Comparison of ENCODE assay signal across 22 cellular contexts in genomic region chr12:123258593-123258992, GRCh38. TPM values are rescaled to one million over a fixed set of nuclear protein-coding genes. Genes with fewer than 3 reads are reported as not detected.
DNase-seq lines count a peak whose midpoint lies in the region; ATAC-seq, FAIRE-seq and TF ChIP-seq lines count a peak whose summit lies in the region.
"Had no signal": no experiment of that assay in that cellular context is flagged by ENCODE, and none has a peak within 500 bp of the region (broad histone marks: within the 10 kb centered on the region; RNA-seq: fewer than 3 reads in every experiment).

No MANE protein-coding gene starts in this region.

- H3K4me1 ChIP-seq in GM23338 (ENCODE audit: insufficient read depth) (no peaks in the 10 kb centered on the region), K562 (replicated peaks in 1 of 2; ENCODE audit: control insufficient read depth in 2 of 2, insufficient read depth in 2 of 2, low read length in 2 of 2) (peaks cover 0 to 5% of the 10 kb centered on the region in 2 experiments; a peak in 3 of 5 replicates), prostate gland (replicated peaks) (peaks cover 13% of the 10 kb centered on the region)

- FAIRE-seq in K562 (lab: Jason Lieb, UNC) = no peak
- FAIRE-seq: A549, GM12892 had no signal

- CTCF ChIA-PET in K562 (lab: Yijun Ruan, JAX; ENCODE audit: low intra/inter-chr PET ratio) = no interaction called here

- H3F3A ChIP-seq in GM23338 (replicated peaks; ENCODE audit: low read depth) = peaks cover 33% of the 10 kb centered on the region; the same call in 1 of the 2 replicates

- H3K36me3 ChIP-seq in GM23338 (ENCODE audit: insufficient read depth) (peaks cover 45% of the 10 kb centered on the region), K562 (ENCODE audit: control insufficient read depth, insufficient read depth, low read length) (peaks cover 85% of the 10 kb centered on the region), prostate gland (no peaks in the 10 kb centered on the region)

- peaks cover 16% of the 10 kb centered on the region for H3K4me1 Mint-ChIP-seq in GM23338

- H3K36me3 Mint-ChIP-seq in GM23338 (ENCODE audit: low read depth) = peaks cover 90% of the 10 kb centered on the region

- POLR2A ChIA-PET in K562 (lab: Yijun Ruan, JAX) = interaction anchor here (0.7 to 1.3 kb wide), 5 partner anchors 9 to 397 kb away, joined by 3 to 4 read pairs (median 3); no protein-coding TSS in a partner anchor

- H3K4me3 ChIP-seq in GM23338 = no peak overlapping the region
- H3K4me3 ChIP-seq in K562 = no peak overlapping the region
- H3K4me3 ChIP-seq in prostate gland = no peak overlapping the region
- H3K4me3 ChIP-seq: A549, GM23248, PC-9 had no signal

- no peak overlapping the region for H3K4me2 ChIP-seq in GM23338
- H3K4me2 ChIP-seq in K562 (ENCODE audit: insufficient read depth, low read length) = no peak overlapping the region
- H3K4me2 ChIP-seq: A549, PC-9, SK-N-SH had no signal

- in situ Hi-C loops in K562 (cut with MboI) = no loop called here
- in situ Hi-C loops in ACHN (cut with HindIII; ENCODE audit: low pct_ligation_motif_present, low pct_unique_long_range_greater_than_20kb, low sequenced_read_pairs) = no loop called here

- H3K4me3 Mint-ChIP-seq in GM23338 = no peak overlapping the region
- H3K4me3 Mint-ChIP-seq: CD8-positive, alpha-beta T cell had no signal

- TF ChIP-seq CTCF in GM23338 (conservative IDR thresholded peaks at IDR 0.05; ENCODE audit: low read depth in 2 of 2) = no peak
- no peak for TF ChIP-seq CTCF in K562 (IDR thresholded peaks at IDR 0.05 in 2 of 3, conservative IDR thresholded peaks at IDR 0.05 in 1 of 3; ENCODE audit: insufficient read depth in 2 of 3, low read depth in 1 of 3, low read length in 3 of 3)
- TF ChIP-seq CTCF in prostate gland (IDR thresholded peaks at IDR 0.05) = no peak

- TF ChIP-seq RAD21 in K562 (CRISPR knock-in tag; conservative IDR thresholded peaks at IDR 0.05 in 1 of 2, IDR thresholded peaks at IDR 0.05 in 1 of 2) = no peak

- H2AFZ ChIP-seq in GM23338 (no peak overlapping the region), K562 (ENCODE audit: low read depth, low read length) (no peak overlapping the region)
- H2AFZ ChIP-seq: GM23248, PC-9 had no signal

- 0 out of 4 replicates have a peak overlapping the region, but pooled peaks of 1 of the 2 experiments have one; percentile 29 for H3K9ac ChIP-seq in K562 (ENCODE audit: insufficient read depth in 1 of 2, low read depth in 2 of 2, low read length in 2 of 2)
- H3K9ac ChIP-seq: GM23248, SK-N-SH had no signal

- H3K9me3 Mint-ChIP-seq in GM23338 = peaks cover 4% of the 10 kb centered on the region; the same call in 2 of the 3 replicates
- H3K9me3 Mint-ChIP-seq: CD8-positive, alpha-beta T cell had no signal

- 45% methylated on average over 4 of the region's 4 CpGs for WGBS in K562 (ENCODE audit: insufficient coverage, low coverage, missing lambda C conversion rate)
- 52% methylated on average over 4 of the region's 4 CpGs for WGBS in prostate gland

- DNase-seq in activated effector memory CD4-positive, alpha-beta T cell treated with anti-CD3 and anti-CD28 coated beads, Interleukin-2, amount 50 U/mL, for 16 hours = peak; percentile 13
- no peak for DNase-seq in activated effector memory CD4-positive, alpha-beta T cell treated with Interleukin-2 at 50 U/mL for 16 hours
- DNase-seq in GM23338 (ENCODE audit: low spot score) (no peak), K562 (ENCODE audit: extremely low read depth in 1 of 4, low spot score in 3 of 4) (no peak), prostate gland (ENCODE audit: low spot score) (no peak), ACHN (no peak)
- DNase-seq: Calu3; CD8-positive, alpha-beta T cell; DMS153; GM23248; Kasumi-1; NCI-H1417 treated with DMSO at 0.1 percent for 48 hours; NCI-H187 treated with DMSO at 0.1 percent for 48 hours; NCI-H510A; NCI-H748 treated with DMSO at 0.1 percent for 48 hours; PC-9; SIG-M5; SK-N-SH had no signal

- ATAC-seq in GM23338 = no peak
- peak; percentile 57 for ATAC-seq in K562
- no peak for ATAC-seq in GM19397 (IDR thresholded peaks at IDR 0.05; ENCODE audit: unreplicated experiment)
- ATAC-seq in HG02852 (IDR thresholded peaks at IDR 0.05; ENCODE audit: unreplicated experiment) = no peak
- ATAC-seq: CD8-positive, alpha-beta T cell had no signal

- no peak overlapping the region for H3K27ac Mint-ChIP-seq in GM23338

- TF ChIP-seq EP300 in K562 (IDR thresholded peaks at IDR 0.05; ENCODE audit: low read length) = no peak

- no peaks in the 10 kb centered on the region for H3K9me1 ChIP-seq in K562 (ENCODE audit: control insufficient read depth, insufficient read depth, low read length)

- no TSS peak for BruUV-seq in K562 (replicated peaks; lab: Mats Ljungman, UMichigan)

- H3K9me3 ChIP-seq in K562 (replicated peaks; ENCODE audit: control insufficient read depth, insufficient read depth, low read depth, low read length) (no peaks in the 10 kb centered on the region), prostate gland (no peaks in the 10 kb centered on the region)
- H3K9me3 ChIP-seq: A549, SK-N-SH had no signal

- H3K27me3 ChIP-seq in GM23338 (ENCODE audit: insufficient read depth) (no peaks in the 10 kb centered on the region), K562 (ENCODE audit: control insufficient read depth in 2 of 2, insufficient read depth in 2 of 2, low read length in 2 of 2) (no peaks in the 10 kb centered on the region), prostate gland (replicated peaks; ENCODE audit: insufficient read depth) (no peaks in the 10 kb centered on the region)

- intact Hi-C loops in K562 (cut with micrococcal nuclease) = no loop called here
- intact Hi-C loops in prostate gland (cut with DNase I) = no loop called here

- H3K79me2 ChIP-seq in GM23338 (replicated peaks; ENCODE audit: insufficient read depth) = peaks cover 20% of the 10 kb centered on the region
- H3K79me2 ChIP-seq in K562 (ENCODE audit: control insufficient read depth, insufficient read depth, low read length) = peaks cover 7% of the 10 kb centered on the region; the same call in 2 of the 3 replicates

- H3K9me2 ChIP-seq in GM23338 (ENCODE audit: insufficient read depth) = no peaks in the 10 kb centered on the region
- H3K9me2 ChIP-seq: SK-N-SH had no signal

- H3K27ac ChIP-seq in GM23338 (ENCODE audit: low read depth) = peak overlapping the region; percentile 69; the same call in 1 of the 2 replicates
- no peak overlapping the region for H3K27ac ChIP-seq in K562 (ENCODE audit: extremely low read depth, low read depth, low read length)
- H3K27ac ChIP-seq in prostate gland = peak overlapping the region; percentile 69 to 74
- H3K27ac ChIP-seq: A549, GM23248, PC-9 had no signal

- peaks cover 20% of the 10 kb centered on the region for H4K20me1 ChIP-seq in GM23338 (replicated peaks; ENCODE audit: insufficient read depth)
- peaks cover under 1% of the 10 kb centered on the region; the same call in 1 of the 2 replicates for H4K20me1 ChIP-seq in K562 (replicated peaks; ENCODE audit: control insufficient read depth, insufficient read depth, low read length)

- TF ChIP-seq POLR2A in K562 (conservative IDR thresholded peaks at IDR 0.05) = no peak
- no peak for TF ChIP-seq POLR2A in prostate gland (IDR thresholded peaks at IDR 0.05)

- H3K27me3 Mint-ChIP-seq in GM23338 (ENCODE audit: insufficient read depth, low read depth, poor library complexity) = peaks cover 3% of the 10 kb centered on the region

RNA-seq across cellular contexts. Expression of gene CDK2AP1, which starts 13.1 kb away (rescaled TPM):
- 240 and 244 TPM in 2 replicates for total RNA-seq in GM23338 (2014; rRNA removed; shearing (Covaris generic))
- polyA plus RNA-seq in GM23338 (2016; fragmentation: Nextera tagmentation; extraction: Ambion mirVana) (207 and 232 TPM in 2 replicates), K562 (2011; rRNA removed) (75.3 and 130 TPM in 2 replicates), K562 (2014; fragmentation: Illumina TruSeq; extraction: Trizol) (86.2 and 99.9 TPM in 2 replicates), K562 (2014; fragmentation: Nextera tagmentation; extraction: Ambion mirVana) (10 to 100 TPM; 26.0 to 28.2 TPM), K562 (2014; rRNA removed) (59.2 and 83.0 TPM in 2 replicates)
- total RNA-seq in K562 (2011; cell fraction: chromatin; rRNA removed; ENCODE audit: low replicate concordance) = 10.7 and 13.8 TPM in 2 replicates
- total RNA-seq in K562 (2011; cell fraction: nucleolus; rRNA removed) = 6.8 and 7.7 TPM in 2 replicates
- 12.2 and 23.9 TPM in 2 replicates for total RNA-seq in K562 (2011; cell fraction: nucleoplasm; rRNA removed)
- total RNA-seq in K562 (2014; rRNA removed) (48.8 and 76.0 TPM in 2 replicates), K562 (2014; rRNA removed; fragmentation: Illumina TruSeq; extraction: Trizol) (74.3 and 75.5 TPM in 2 replicates), K562 (2015; rRNA removed; fragmentation: Illumina TruSeq; extraction: Trizol) (53.4 and 56.5 TPM in 2 replicates), K562 (2021) (57.9 and 64.7 TPM in 2 replicates), prostate gland (100 to 1,000 TPM; 127 to 129 TPM)
- 33.0 and 59.0 TPM in 2 replicates for polyA plus RNA-seq in K562 (2011; cell fraction: cytosol; rRNA removed)
- polyA plus RNA-seq in K562 (2011; cell fraction: nucleus; rRNA removed) = 16.3 and 26.6 TPM in 2 replicates
- polyA plus RNA-seq in K562 (2012) = 37.3 and 64.5 TPM in 2 replicates
- 33.6 and 45.3 TPM in 2 replicates for polyA minus RNA-seq in K562 (2011; rRNA and poly(A)+ RNA removed)
- polyA minus RNA-seq in K562 (2011; cell fraction: cytosol; rRNA and poly(A)+ RNA removed) = 13.5 and 23.6 TPM in 2 replicates
- polyA minus RNA-seq in K562 (2011; cell fraction: nucleus; rRNA and poly(A)+ RNA removed) = 5.1 and 7.8 TPM in 2 replicates

RNA-seq across cellular contexts. Expression of gene MTRFR, which starts 25.4 kb away (rescaled TPM):
- 13.3 and 14.8 TPM in 2 replicates for total RNA-seq in GM23338 (2014; rRNA removed; shearing (Covaris generic))
- 33.2 and 38.4 TPM in 2 replicates for polyA plus RNA-seq in GM23338 (2016; fragmentation: Nextera tagmentation; extraction: Ambion mirVana)
- 43.4 and 69.0 TPM in 2 replicates for total RNA-seq in K562 (2011; cell fraction: chromatin; rRNA removed; ENCODE audit: low replicate concordance)
- total RNA-seq in K562 (2011; cell fraction: nucleolus; rRNA removed) = 60.1 and 65.2 TPM in 2 replicates
- 57.9 and 58.3 TPM in 2 replicates for total RNA-seq in K562 (2011; cell fraction: nucleoplasm; rRNA removed)
- total RNA-seq in K562 (2014; rRNA removed) = 23.4 and 26.4 TPM in 2 replicates
- 32.5 and 34.7 TPM in 2 replicates for total RNA-seq in K562 (2014; rRNA removed; fragmentation: Illumina TruSeq; extraction: Trizol)
- 45.5 and 50.9 TPM in 2 replicates for total RNA-seq in K562 (2015; rRNA removed; fragmentation: Illumina TruSeq; extraction: Trizol)
- total RNA-seq in K562 (2021) = 23.1 and 24.0 TPM in 2 replicates
- 15.2 and 16.7 TPM in 2 replicates for polyA plus RNA-seq in K562 (2011; rRNA removed)
- polyA plus RNA-seq in K562 (2011; cell fraction: cytosol; rRNA removed) = 23.7 and 26.5 TPM in 2 replicates
- 7.3 and 10.9 TPM in 2 replicates for polyA plus RNA-seq in K562 (2011; cell fraction: nucleus; rRNA removed)
- 19.2 and 25.8 TPM in 2 replicates for polyA plus RNA-seq in K562 (2012)
- 33.3 and 37.1 TPM in 2 replicates for polyA plus RNA-seq in K562 (2014; fragmentation: Illumina TruSeq; extraction: Trizol)
- polyA plus RNA-seq in K562 (2014; fragmentation: Nextera tagmentation; extraction: Ambion mirVana) = 10 to 100 TPM; 52.6 to 55.6 TPM
- 29.6 and 32.3 TPM in 2 replicates for polyA plus RNA-seq in K562 (2014; rRNA removed)
- polyA minus RNA-seq in K562 (2011; rRNA and poly(A)+ RNA removed) = 18.5 and 22.0 TPM in 2 replicates
- 15.7 and 18.5 TPM in 2 replicates for polyA minus RNA-seq in K562 (2011; cell fraction: cytosol; rRNA and poly(A)+ RNA removed)
- 16.8 and 24.9 TPM in 2 replicates for polyA minus RNA-seq in K562 (2011; cell fraction: nucleus; rRNA and poly(A)+ RNA removed)
- total RNA-seq in prostate gland = 10 to 100 TPM; 18.3 to 26.7 TPM

RNA-seq across cellular contexts. Expression of gene MPHOSPH9, which starts 25.7 kb away (rescaled TPM):
- total RNA-seq in GM23338 (2014; rRNA removed; shearing (Covaris generic)) = 43.2 and 77.9 TPM in 2 replicates
- polyA plus RNA-seq in GM23338 (2016; fragmentation: Nextera tagmentation; extraction: Ambion mirVana) (26.2 and 30.5 TPM in 2 replicates), K562 (2011; rRNA removed) (53.2 and 61.1 TPM in 2 replicates), K562 (2014; fragmentation: Illumina TruSeq; extraction: Trizol) (38.5 and 45.8 TPM in 2 replicates), K562 (2014; fragmentation: Nextera tagmentation; extraction: Ambion mirVana) (10 to 100 TPM; 14.2 to 22.5 TPM), K562 (2014; rRNA removed) (50.1 and 53.3 TPM in 2 replicates)
- 95.6 and 362 TPM in 2 replicates for total RNA-seq in K562 (2011; cell fraction: chromatin; rRNA removed; ENCODE audit: low replicate concordance)
- total RNA-seq in K562 (2011; cell fraction: nucleolus; rRNA removed) = 57.4 and 73.7 TPM in 2 replicates
- 121 and 152 TPM in 2 replicates for total RNA-seq in K562 (2011; cell fraction: nucleoplasm; rRNA removed)
- total RNA-seq in K562 (2014; rRNA removed) (59.3 and 63.6 TPM in 2 replicates), K562 (2014; rRNA removed; fragmentation: Illumina TruSeq; extraction: Trizol) (78.6 and 87.5 TPM in 2 replicates), K562 (2015; rRNA removed; fragmentation: Illumina TruSeq; extraction: Trizol) (97.0 and 103 TPM in 2 replicates), K562 (2021) (54.5 and 60.0 TPM in 2 replicates), prostate gland (10 to 100 TPM; 24.3 to 25.0 TPM)
- polyA plus RNA-seq in K562 (2011; cell fraction: cytosol; rRNA removed) = 8.5 and 16.3 TPM in 2 replicates
- polyA plus RNA-seq in K562 (2011; cell fraction: nucleus; rRNA removed) = 44.8 and 56.5 TPM in 2 replicates
- polyA plus RNA-seq in K562 (2012) = 21.3 and 22.8 TPM in 2 replicates
- 105 and 130 TPM in 2 replicates for polyA minus RNA-seq in K562 (2011; rRNA and poly(A)+ RNA removed)
- polyA minus RNA-seq in K562 (2011; cell fraction: cytosol; rRNA and poly(A)+ RNA removed) = 26.8 and 38.2 TPM in 2 replicates
- 78.4 and 135 TPM in 2 replicates for polyA minus RNA-seq in K562 (2011; cell fraction: nucleus; rRNA and poly(A)+ RNA removed)
